ENCODE assay signal across 9 cellular contexts in genomic region chr5:53597894-53598293, GRCh38.
"Had no signal": no experiment of that assay in that cellular context is flagged by ENCODE, and none has a peak within 500 bp of the region (broad histone marks: within the 10 kb centered on the region; RNA-seq: fewer than 3 reads in every experiment).

No MANE protein-coding gene starts in this region.

- H3K4me3 Mint-ChIP-seq: GM23338, H9, HFFc6 had no signal

- DNase-seq: GM23248, GOT3, H7, H9, HCEC 1CT, HFFc6 had no signal

- H3K4me1 ChIP-seq: HAP-1 had no signal

- H3K9me3 ChIP-seq: HAP-1 had no signal

- H3K36me3 ChIP-seq: HAP-1 had no signal

- H2AFZ ChIP-seq: GM23248, GM23338 had no signal

- H3K4me2 ChIP-seq: GM23338 had no signal

- H3K4me3 ChIP-seq: GM23248, GM23338, HAP-1 had no signal

- H3K9ac ChIP-seq: GM23248 had no signal

- H3K27ac Mint-ChIP-seq: GM23338, H9, HFFc6 had no signal

- ATAC-seq: GM23338, HCT116 had no signal

- H3K4me1 Mint-ChIP-seq: GM23338, H9 had no signal

- H3K27ac ChIP-seq: GM23248 had no signal
